In the genomic region with DNA sequence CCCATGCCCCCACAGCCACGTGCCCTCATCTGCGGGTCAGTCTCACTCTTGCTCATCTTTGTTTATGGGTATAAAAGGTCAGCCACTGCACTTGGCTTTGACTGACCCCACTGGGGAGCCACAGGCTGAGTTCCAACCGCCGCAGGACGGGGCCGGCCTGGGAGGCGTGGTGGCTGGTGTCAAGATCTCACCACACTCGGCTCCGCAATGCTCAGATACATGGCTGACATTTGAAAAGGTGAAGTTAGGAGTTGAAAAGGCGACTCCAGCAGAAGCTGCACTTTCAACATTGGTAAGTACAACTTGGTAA, we compare ENCODE assay signal across 15 cellular contexts. TPM values are rescaled to one million over a fixed set of nuclear protein-coding genes. Genes with fewer than 3 reads are reported as not detected.
"Had no signal": no experiment of that assay in that cellular context is flagged by ENCODE, and none has a peak within 500 bp of the region (broad histone marks: within the 10 kb centered on the region; RNA-seq: fewer than 3 reads in every experiment).

No MANE protein-coding gene starts in this region.

- H3K27ac Mint-ChIP-seq: activated T-helper 2 cell treated with anti-CD3 and anti-CD28 coated beads, Interferon-gamma antibody, Interleukin-2, Interleukin-4, amounts not matched to agents 10 μg/mL and 5 μg/mL and 100 μg/mL, durations not matched to agents 14 hours and 24 hours and 36 hours; neural progenitor cell; T-helper 1 cell treated with Interleukin-12 subunit alpha and Interleukin-12 subunit beta and Interleukin-4 antibody, amounts not matched to agents 30 μg/mL and 1 μg/mL, for 36 hours had no signal

- DNase-seq: activated CD4-positive, alpha-beta T cell treated with anti-CD3 and anti-CD28 coated beads, Interleukin-2, amount 50 U/mL, for 1 hour; activated CD4-positive, CD25-positive, alpha-beta regulatory T cell; activated naive CD4-positive, alpha-beta T cell treated with anti-CD3 and anti-CD28 coated beads, Interleukin-2, amount 50 U/mL, for 16 hours; activated T-cell treated with anti-CD3 and anti-CD28 coated beads for 4 hours; islet precursor cell; midbrain; retina; stimulated activated CD4-positive, alpha-beta T cell treated with anti-CD3 and anti-CD28 coated beads, Interleukin-4, amount 100 ng/mL, for 4 hours had no signal

- H3K4me1 ChIP-seq: esophagus muscularis mucosa, neural progenitor cell, tibial nerve had no signal

- H3K27ac ChIP-seq: brain microvascular endothelial cell, esophagus muscularis mucosa, foreskin keratinocyte, neural progenitor cell had no signal

- H3K4me1 Mint-ChIP-seq: neural progenitor cell had no signal

- H3K4me3 ChIP-seq: esophagus muscularis mucosa, neural progenitor cell, tibial nerve had no signal

- H3K9me3 Mint-ChIP-seq: activated T-helper 2 cell treated with anti-CD3 and anti-CD28 coated beads, Interferon-gamma antibody, Interleukin-2, Interleukin-4, amounts not matched to agents 10 μg/mL and 5 μg/mL and 100 μg/mL, durations not matched to agents 14 hours and 24 hours and 36 hours; neural progenitor cell; T-helper 1 cell treated with Interleukin-12 subunit alpha and Interleukin-12 subunit beta and Interleukin-4 antibody, amounts not matched to agents 30 μg/mL and 1 μg/mL, for 36 hours had no signal

- H3K9me3 ChIP-seq: esophagus muscularis mucosa, tibial nerve had no signal

- H3K27me3 ChIP-seq: brain microvascular endothelial cell, esophagus muscularis mucosa, foreskin keratinocyte, neural progenitor cell, tibial nerve had no signal

- H3K4me3 Mint-ChIP-seq: neural progenitor cell; T-helper 1 cell treated with Interleukin-12 subunit alpha and Interleukin-12 subunit beta and Interleukin-4 antibody, amounts not matched to agents 30 μg/mL and 1 μg/mL, for 36 hours had no signal

- H2AFZ ChIP-seq: neural progenitor cell had no signal

- H3K36me3 ChIP-seq: neural progenitor cell had no signal

RNA-seq across cellular contexts. Expression of a gene that starts 42.9 kb away (rescaled TPM):
- polyA plus RNA-seq: foreskin keratinocyte had no signal

RNA-seq across cellular contexts. Expression of a gene that starts 53.4 kb away (rescaled TPM):
- polyA plus RNA-seq: foreskin keratinocyte had no signal
